11 cellular contexts compared by ENCODE assay signal in the genomic region with DNA sequence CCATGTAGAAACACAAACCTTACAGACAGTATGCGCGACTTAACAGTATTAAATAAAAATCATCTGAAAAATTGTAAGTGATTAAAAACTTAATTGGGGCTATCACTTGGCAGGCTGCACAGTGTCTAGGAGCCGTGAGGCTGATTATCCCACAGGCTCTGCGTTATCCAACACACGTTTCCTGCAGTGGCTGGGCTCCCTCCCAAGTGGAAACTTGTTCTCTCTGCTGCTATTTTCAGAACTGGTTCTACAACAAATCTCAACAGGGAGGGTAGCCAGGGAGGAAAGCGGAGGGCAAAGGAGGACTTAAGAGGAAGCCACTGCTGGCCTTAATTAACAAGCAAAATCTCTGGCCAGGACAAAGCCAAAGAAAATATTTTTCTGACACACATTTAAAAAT.
A peak's percentile ranks its signal among the peaks of the same experiment; 100 is the strongest.
DNase-seq lines count a peak whose midpoint lies in the region; ATAC-seq, FAIRE-seq and TF ChIP-seq lines count a peak whose summit lies in the region.
"Had no signal": no experiment of that assay in that cellular context is flagged by ENCODE, and none has a peak within 500 bp of the region (broad histone marks: within the 10 kb centered on the region; RNA-seq: fewer than 3 reads in every experiment).

No MANE protein-coding gene starts in this region.

- H3K4me1 ChIP-seq in keratinocyte (ENCODE audit: control insufficient read depth, extremely low read depth, insufficient read depth, low read length) = peaks cover 29% of the 10 kb centered on the region

- peaks cover 3% of the 10 kb centered on the region for H3K9me3 Mint-ChIP-seq in activated naive CD8-positive, alpha-beta T cell treated with anti-CD3 and anti-CD28 coated beads, Interleukin-2, amount 50 U/mL, for 24 hours
- H3K9me3 Mint-ChIP-seq: activated CD4-positive, alpha-beta T cell treated with anti-CD3 and anti-CD28 coated beads, Interleukin-2, amount 10 ng/mL, durations not matched to agents 7 days and 5 days had no signal

- no peaks in the 10 kb centered on the region for H3K4me1 Mint-ChIP-seq in activated naive CD8-positive, alpha-beta T cell treated with anti-CD3 and anti-CD28 coated beads, Interleukin-2, amount 50 U/mL, for 24 hours
- H3K4me1 Mint-ChIP-seq: activated CD4-positive, alpha-beta T cell treated with anti-CD3 and anti-CD28 coated beads, Interleukin-2, amount 10 ng/mL, durations not matched to agents 7 days and 5 days had no signal

- DNase-seq in NCI-H1105 treated with DMSO at 0.1 percent for 48 hours (lab: John Stamatoyannopoulos, UW) = peak; percentile 43
- DNase-seq in dermis blood vessel endothelial cell = peak; percentile 87
- no peak for DNase-seq in keratinocyte (ENCODE audit: low read depth, low spot score)
- peak; percentile 21 for DNase-seq in stromal cell of bone marrow (ENCODE audit: low read depth)
- no peak for DNase-seq in NCI-H146 treated with DMSO at 0.1 percent for 48 hours (lab: John Stamatoyannopoulos, UW; ENCODE audit: unreplicated experiment)
- DNase-seq in activated naive CD8-positive, alpha-beta T cell treated with anti-CD3 and anti-CD28 coated beads, Interleukin-2, amount 50 U/mL, for 24 hours = no peak
- no peak for DNase-seq in OCI-M2 (lab: John Stamatoyannopoulos, UW; ENCODE audit: unreplicated experiment)
- DNase-seq: activated CD4-positive, alpha-beta T cell treated with anti-CD3 and anti-CD28 coated beads, Interleukin-2, amount 10 ng/mL, durations not matched to agents 7 days and 5 days; NCI-H226 had no signal

- FAIRE-seq in keratinocyte (lab: Jason Lieb, UNC) = peak; percentile 94
- FAIRE-seq: GM12891 had no signal

- no peaks in the 10 kb centered on the region for H3K79me2 ChIP-seq in keratinocyte (ENCODE audit: control insufficient read depth, insufficient read depth, low read length)

- no peak overlapping the region for H3K27ac Mint-ChIP-seq in activated naive CD8-positive, alpha-beta T cell treated with anti-CD3 and anti-CD28 coated beads, Interleukin-2, amount 50 U/mL, for 24 hours
- H3K27ac Mint-ChIP-seq: activated CD4-positive, alpha-beta T cell treated with anti-CD3 and anti-CD28 coated beads, Interleukin-2, amount 10 ng/mL, durations not matched to agents 7 days and 5 days had no signal

- H3K36me3 ChIP-seq in keratinocyte (ENCODE audit: control insufficient read depth in 2 of 2, extremely low read depth in 1 of 2, insufficient read depth in 2 of 2, low read length in 2 of 2) = no peaks in the 10 kb centered on the region

- H3K27ac ChIP-seq in keratinocyte (ENCODE audit: control insufficient read depth, insufficient read depth, low read length) = no peak overlapping the region

- no peaks in the 10 kb centered on the region for H3K27me3 ChIP-seq in keratinocyte (ENCODE audit: control insufficient read depth, extremely low read depth, insufficient read depth, low read length)

- no peak for TF ChIP-seq CTCF in keratinocyte (optimal IDR thresholded peaks at IDR 0.05 in 1 of 3, IDR thresholded peaks at IDR 0.05 in 1 of 3, conservative IDR thresholded peaks at IDR 0.05 in 1 of 3; ENCODE audit: extremely low read depth in 1 of 3, insufficient read depth in 2 of 3, low read length in 3 of 3)

- dilution Hi-C loops in keratinocyte (cut with MboI; ENCODE audit: extremely low pct_ligation_motif_present, low sequenced_read_pairs) = no loop called here

- no peak for ATAC-seq in GM18520 (IDR thresholded peaks at IDR 0.05; ENCODE audit: unreplicated experiment)
- ATAC-seq in activated naive CD8-positive, alpha-beta T cell treated with anti-CD3 and anti-CD28 coated beads, Interleukin-2, amount 50 U/mL, for 24 hours = no peak

- H3K27me3 Mint-ChIP-seq in activated naive CD8-positive, alpha-beta T cell treated with anti-CD3 and anti-CD28 coated beads, Interleukin-2, amount 50 U/mL, for 24 hours = no peaks in the 10 kb centered on the region
- H3K27me3 Mint-ChIP-seq: activated CD4-positive, alpha-beta T cell treated with anti-CD3 and anti-CD28 coated beads, Interleukin-2, amount 10 ng/mL, durations not matched to agents 7 days and 5 days had no signal

- H3K4me3 Mint-ChIP-seq in activated naive CD8-positive, alpha-beta T cell treated with anti-CD3 and anti-CD28 coated beads, Interleukin-2, amount 50 U/mL, for 24 hours = no peak overlapping the region
- H3K4me3 Mint-ChIP-seq: activated CD4-positive, alpha-beta T cell treated with anti-CD3 and anti-CD28 coated beads, Interleukin-2, amount 10 ng/mL, durations not matched to agents 7 days and 5 days had no signal

- no peaks in the 10 kb centered on the region for H3K9me3 ChIP-seq in keratinocyte (ENCODE audit: control insufficient read depth, low read depth, low read length)

- peak overlapping the region; percentile 58 for H3K4me2 ChIP-seq in keratinocyte (ENCODE audit: control insufficient read depth, extremely low read depth, insufficient read depth, low read depth, low read length)

- H2AFZ ChIP-seq in keratinocyte (ENCODE audit: control insufficient read depth, low read length) = no peak overlapping the region

- H3K9ac ChIP-seq in keratinocyte (ENCODE audit: control insufficient read depth, extremely low read depth, insufficient read depth, low read length) = no peak overlapping the region

- no peaks in the 10 kb centered on the region for H3K36me3 Mint-ChIP-seq in activated naive CD8-positive, alpha-beta T cell treated with anti-CD3 and anti-CD28 coated beads, Interleukin-2, amount 50 U/mL, for 24 hours (ENCODE audit: low read depth)

- H3K4me3 ChIP-seq in keratinocyte (ENCODE audit: control insufficient read depth in 2 of 3, extremely low read depth in 1 of 3, insufficient read depth in 2 of 3, low read depth in 1 of 3, low read length in 3 of 3) = peak overlapping the region in 1 of 3 experiments; percentile 30

- peaks cover 4% of the 10 kb centered on the region for H3K9me1 ChIP-seq in keratinocyte (ENCODE audit: control insufficient read depth, extremely low read depth, insufficient read depth, low read length)

- H4K20me1 ChIP-seq in keratinocyte (ENCODE audit: control insufficient read depth, extremely low read depth, insufficient read depth, low read length) = peaks cover 4% of the 10 kb centered on the region

Comparison
In these comparisons a context has a peak if more than half of its experiments do, and no peak if none do; other contexts are left out.
1. DNase-seq: peak in NCI-H1105 treated with DMSO at 0.1 percent for 48 hours (single experiment), dermis blood vessel endothelial cell (single experiment) and stromal cell of bone marrow (single experiment); none in keratinocyte (single experiment), NCI-H146 treated with DMSO at 0.1 percent for 48 hours (single experiment), activated naive CD8-positive, alpha-beta T cell treated with anti-CD3 and anti-CD28 coated beads, Interleukin-2, amount 50 U/mL, for 24 hours (single experiment) and OCI-M2 (single experiment).